ENCODE assay signal across 8 cellular contexts in genomic region chr1:228510101-228510850, GRCh38.
"Had no signal": no experiment of that assay in that cellular context is flagged by ENCODE, and none has a peak within 500 bp of the region (broad histone marks: within the 10 kb centered on the region; RNA-seq: fewer than 3 reads in every experiment).

No MANE protein-coding gene starts in this region.

- DNase-seq: activated naive CD4-positive, alpha-beta T cell treated with anti-CD3 and anti-CD28 coated beads, Interleukin-2, amount 50 U/mL, for 16 hours; effector memory CD4-positive, alpha-beta T cell; mesendoderm; small intestine; stimulated activated naive B cell treated with anti-CD40 and anti-IgM and Interleukin-4, amounts not matched to agents 10 μg/mL and 1 μg/mL and 100 μg/mL, for 72 hours had no signal

- H3K27ac ChIP-seq: adrenal gland, tibial nerve had no signal

- H3K9me3 Mint-ChIP-seq: stimulated activated naive B cell treated with anti-CD40 and anti-IgM and Interleukin-4, amounts not matched to agents 10 μg/mL and 1 μg/mL and 100 μg/mL, for 72 hours had no signal

- H3K36me3 Mint-ChIP-seq: stimulated activated naive B cell treated with anti-CD40 and anti-IgM and Interleukin-4, amounts not matched to agents 10 μg/mL and 1 μg/mL and 100 μg/mL, for 72 hours had no signal

- H3K4me1 Mint-ChIP-seq: stimulated activated naive B cell treated with anti-CD40 and anti-IgM and Interleukin-4, amounts not matched to agents 10 μg/mL and 1 μg/mL and 100 μg/mL, for 72 hours had no signal

- ATAC-seq: activated CD4-positive, CD25-positive, alpha-beta regulatory T cell treated with anti-CD3 and anti-CD28 coated beads, Interleukin-2, amount 50 U/mL, for 24 hours; stimulated activated naive B cell treated with anti-CD40 and anti-IgM and Interleukin-4, amounts not matched to agents 10 μg/mL and 1 μg/mL and 100 μg/mL, for 72 hours had no signal

- H3K36me3 ChIP-seq: adrenal gland, tibial nerve had no signal

- H3K4me3 Mint-ChIP-seq: stimulated activated naive B cell treated with anti-CD40 and anti-IgM and Interleukin-4, amounts not matched to agents 10 μg/mL and 1 μg/mL and 100 μg/mL, for 72 hours had no signal

- H3K9me3 ChIP-seq: adrenal gland had no signal

- H3K4me1 ChIP-seq: adrenal gland, tibial nerve had no signal

- H3K4me3 ChIP-seq: adrenal gland, tibial nerve had no signal

- H3K27ac Mint-ChIP-seq: stimulated activated naive B cell treated with anti-CD40 and anti-IgM and Interleukin-4, amounts not matched to agents 10 μg/mL and 1 μg/mL and 100 μg/mL, for 72 hours had no signal
